In genomic region chr1:8351693-8352470, GRCh38 we compare ENCODE assay signal across 10 cellular contexts. TPM values are rescaled to one million over a fixed set of nuclear protein-coding genes. Genes with fewer than 3 reads are reported as not detected.
DNase-seq lines count a peak whose midpoint lies in the region; ATAC-seq and TF ChIP-seq lines count a peak whose summit lies in the region.
"Had no signal": no experiment of that assay in that cellular context is flagged by ENCODE, and none has a peak within 500 bp of the region (broad histone marks: within the 10 kb centered on the region; RNA-seq: fewer than 3 reads in every experiment).

No MANE protein-coding gene starts in this region.

- TF ChIP-seq CTCF in AG04450 (IDR thresholded peaks at IDR 0.05; ENCODE audit: low read depth, low read length) = peak; percentile 67

- H3K4me3 ChIP-seq in AG04450 (ENCODE audit: low read depth, low read length) = no peak overlapping the region
- no peak overlapping the region for H3K4me3 ChIP-seq in GM23248
- H3K4me3 ChIP-seq in aorta (ENCODE audit: low read length in 2 of 2) = no peak overlapping the region
- H3K4me3 ChIP-seq: HAP-1 had no signal

- H3K27me3 ChIP-seq in AG04450 (ENCODE audit: control insufficient read depth, insufficient read depth, low read length) = no peaks in the 10 kb centered on the region
- H3K27me3 ChIP-seq in GM23248 (replicated peaks; ENCODE audit: insufficient read depth) = no peaks in the 10 kb centered on the region
- no peaks in the 10 kb centered on the region for H3K27me3 ChIP-seq in aorta (ENCODE audit: control insufficient read depth in 1 of 2, insufficient read depth in 2 of 2, low read length in 1 of 2)

- H3K36me3 Mint-ChIP-seq in activated T-helper 17 cell treated with anti-CD3 and anti-CD28 coated beads, Interleukin-2, amount 50 U/mL, for 72 hours (ENCODE audit: low read depth) = peaks cover 42% of the 10 kb centered on the region

- peak overlapping the region; percentile 56 for H3K27ac Mint-ChIP-seq in activated T-helper 17 cell treated with anti-CD3 and anti-CD28 coated beads, Interleukin-2, amount 50 U/mL, for 72 hours

- no peak overlapping the region for H2AFZ ChIP-seq in GM23248

- no peak for DNase-seq in AG04450 (ENCODE audit: low read depth, low spot score)
- DNase-seq in GM23248 = peak; percentile 44
- peak in 1 of 2 donors; percentile 27 for DNase-seq in left colon
- DNase-seq in aorta = peak; percentile 33 to 76
- DNase-seq in AML-193 (lab: John Stamatoyannopoulos, UW) = no peak

- H3K9me3 Mint-ChIP-seq in activated T-helper 17 cell treated with anti-CD3 and anti-CD28 coated beads, Interleukin-2, amount 50 U/mL, for 72 hours = no peaks in the 10 kb centered on the region
- H3K9me3 Mint-ChIP-seq: central memory CD8-positive, alpha-beta T cell had no signal

- no peak overlapping the region for H3K4me3 Mint-ChIP-seq in activated T-helper 17 cell treated with anti-CD3 and anti-CD28 coated beads, Interleukin-2, amount 50 U/mL, for 72 hours
- H3K4me3 Mint-ChIP-seq: central memory CD8-positive, alpha-beta T cell had no signal

- H3K9me2 ChIP-seq in GM23248 (ENCODE audit: insufficient read depth) = no peaks in the 10 kb centered on the region

- 57 to 62% methylated on average over 11 to 13 of the region's 13 CpGs for WGBS in GM23248 (ENCODE audit: low coverage in 1 of 2, low lambda C conversion rate in 2 of 2, missing lambda C conversion rate in 2 of 2), 2 experiments
- 58 to 63% methylated on average over 13 of the region's 13 CpGs for whole genome bisulfite sequencing in aorta, 2 donors

- POLR2A ChIA-PET in AG04450 (lab: Yijun Ruan, JAX) = no interaction called here

- no peak overlapping the region for H3K4me2 ChIP-seq in GM23248 (ENCODE audit: unreplicated experiment)

- peaks cover 5% of the 10 kb centered on the region for H3K4me1 Mint-ChIP-seq in activated T-helper 17 cell treated with anti-CD3 and anti-CD28 coated beads, Interleukin-2, amount 50 U/mL, for 72 hours

- H4K20me1 ChIP-seq in GM23248 (ENCODE audit: insufficient read depth) = no peaks in the 10 kb centered on the region

- no peaks in the 10 kb centered on the region; the same call in 1 of the 2 replicates for H3K9me3 ChIP-seq in AG04450 (ENCODE audit: control insufficient read depth, insufficient read depth, low read length)
- H3K9me3 ChIP-seq in GM23248 (ENCODE audit: low read depth) = no peaks in the 10 kb centered on the region
- no peaks in the 10 kb centered on the region for H3K9me3 ChIP-seq in aorta (ENCODE audit: control insufficient read depth, low read length)
- H3K9me3 ChIP-seq: HAP-1 had no signal

- peak; percentile 12 for ATAC-seq in activated T-helper 17 cell treated with anti-CD3 and anti-CD28 coated beads, Interleukin-2, amount 50 U/mL, for 72 hours (replicated peaks)
- ATAC-seq in left colon = peak; percentile 42
- no peak for ATAC-seq in aorta (ENCODE audit: low FRiP score)
- no peak for ATAC-seq in GM18519 (IDR thresholded peaks at IDR 0.05; ENCODE audit: low FRiP score, unreplicated experiment)
- no peak for ATAC-seq in GM21526 (IDR thresholded peaks at IDR 0.05; ENCODE audit: low FRiP score, unreplicated experiment)

- no peaks in the 10 kb centered on the region for H3K4me1 ChIP-seq in GM23248 (ENCODE audit: insufficient read depth)
- H3K4me1 ChIP-seq in aorta (ENCODE audit: control insufficient read depth in 1 of 2, insufficient read depth in 2 of 2, low read length in 2 of 2) = no peaks in the 10 kb centered on the region
- H3K4me1 ChIP-seq: HAP-1 had no signal

- 0 out of 2 replicates have a peak, but pooled peaks cover 5% of the 10 kb centered on the region for H3F3A ChIP-seq in GM23248 (ENCODE audit: insufficient read depth)

- intact Hi-C loops in left colon (cut with DNase I, micrococcal nuclease) = loop anchor here in 1 of 2 donors (5.0 kb wide), 1 partner anchor 375 kb away; no protein-coding TSS in a partner anchor
- intact Hi-C loops in aorta (cut with DNase I) = loop anchor here in 1 of 2 donors (5.0 kb wide), 2 partner anchors 35 to 70 kb away; partner anchors contain the start of gene SLC45A1

- H3K27me3 Mint-ChIP-seq in activated T-helper 17 cell treated with anti-CD3 and anti-CD28 coated beads, Interleukin-2, amount 50 U/mL, for 72 hours = no peaks in the 10 kb centered on the region
- H3K27me3 Mint-ChIP-seq: central memory CD8-positive, alpha-beta T cell had no signal

- peaks cover 28% of the 10 kb centered on the region; the same call in 1 of the 2 replicates for H3K36me3 ChIP-seq in GM23248 (ENCODE audit: low read depth)
- H3K36me3 ChIP-seq in aorta (ENCODE audit: control insufficient read depth in 1 of 2, insufficient read depth in 2 of 2, low read length in 1 of 2) = peaks cover 0 to 3% of the 10 kb centered on the region in 2 donors

- H3K79me2 ChIP-seq in GM23248 (ENCODE audit: insufficient read depth) = 0 out of 2 replicates have a peak, but pooled peaks cover under 1% of the 10 kb centered on the region

- H3K27ac ChIP-seq in AG04450 (ENCODE audit: low read depth, low read length) (peak overlapping the region; percentile 31), GM23248 (no peak overlapping the region), aorta (ENCODE audit: low read depth in 1 of 2, low read length in 2 of 2) (peak overlapping the region in 1 of 2 donors; percentile 7)

- in situ Hi-C loops in GM23248 (cut with MboI) = no loop called here

- CTCF ChIA-PET in AG04450 (lab: Charles Lee) = interaction anchor here (0.6 to 7.1 kb wide), 7 partner anchors 164 to 497 kb away, joined by 3 to 75 read pairs (median 4); no protein-coding TSS in a partner anchor

- H3K9ac ChIP-seq in GM23248 = no peak overlapping the region

RNA-seq across cellular contexts. Expression of gene SLC45A1, which starts 34.0 kb away (rescaled TPM):
- 1.5 and 2.4 TPM in 2 replicates for polyA plus RNA-seq in AG04450 (2011; rRNA removed)
- 1.7 and 2.0 TPM in 2 replicates for polyA minus RNA-seq in AG04450 (2011; rRNA and poly(A)+ RNA removed)
- total RNA-seq in GM23248 (2014; rRNA removed; shearing (Covaris generic)) = 0.25 and 0.97 TPM in 2 replicates
- 1.9 and 3.3 TPM in 2 replicates for polyA plus RNA-seq in GM23248 (2016; fragmentation: Nextera tagmentation; extraction: Ambion mirVana)
- total RNA-seq in activated T-helper 17 cell treated with anti-CD3 and anti-CD28 coated beads, Interleukin-2, amount 50 U/mL, for 72 hours = under 1 TPM; 0.15 to 0.42 TPM
- under 1 TPM; 0.70 to 0.73 TPM for total RNA-seq in left colon
- 1 to 10 TPM; 5.4 to 8.7 TPM for total RNA-seq in aorta
- 1 to 10 TPM; 4.4 to 8.1 TPM for polyA plus RNA-seq in aorta

Comparison
In these comparisons a context has a peak if more than half of its experiments do, and no peak if none do; other contexts are left out.
1. DNase-seq: peak in GM23248 (single experiment) and aorta (2 of 2); none in AG04450 (single experiment) and AML-193 (0 of 2).
2. ATAC-seq: peak in activated T-helper 17 cell treated with anti-CD3 and anti-CD28 coated beads, Interleukin-2, amount 50 U/mL, for 72 hours (single experiment) and left colon (single experiment); none in aorta (single experiment), GM18519 (single experiment) and GM21526 (single experiment).